In the genomic region with DNA sequence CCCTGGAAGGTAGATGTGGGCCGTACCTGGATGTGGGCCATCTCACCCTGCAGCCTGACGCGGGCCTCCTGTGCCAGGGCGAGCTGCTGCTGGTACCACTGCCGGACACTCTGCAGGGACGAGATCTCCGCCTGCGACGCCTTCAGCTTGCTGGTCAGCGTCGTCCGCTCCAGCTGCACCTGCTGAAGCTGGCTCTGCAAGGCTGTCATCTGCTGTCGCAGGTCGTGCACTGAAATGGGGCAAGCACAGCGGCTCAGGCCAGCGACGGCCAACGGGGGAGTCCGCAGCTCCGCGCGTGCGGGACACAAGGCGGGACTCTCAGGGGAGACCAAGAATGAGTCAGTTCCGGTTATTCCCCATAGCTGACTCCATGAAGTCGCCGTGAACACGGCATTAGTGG, we compare ENCODE assay signal across 21 cellular contexts.
"Had no signal": no experiment of that assay in that cellular context is flagged by ENCODE, and none has a peak within 500 bp of the region (broad histone marks: within the 10 kb centered on the region; RNA-seq: fewer than 3 reads in every experiment).

No MANE protein-coding gene starts in this region.

- FAIRE-seq: RCC 7860 had no signal

- H3K27me3 ChIP-seq: MG63 had no signal

- H3K4me3 ChIP-seq: MG63 had no signal

- DNase-seq: Karpas-422, KG1, MG63, NCI-H1092, NCI-H1105 treated with DMSO at 0.1 percent for 48 hours, NCI-H1417 treated with DMSO at 0.1 percent for 48 hours, NCI-H146, NCI-H1694 treated with DMSO at 0.1 percent for 48 hours, NCI-H2029, NCI-H2081 treated with DMSO at 0.1 percent for 48 hours, NCI-H2171, NCI-H226, NCI-H446, NCI-H510A, NCI-H524 treated with DMSO at 0.1 percent for 48 hours, NCI-H69, NCI-H774, RPMI8226, SHP77, SK-N-SH had no signal

- H3K9me3 ChIP-seq: MG63, SK-N-SH had no signal

- H3K4me2 ChIP-seq: SK-N-SH had no signal
